11 cellular contexts compared by ENCODE assay signal in the genomic region with DNA sequence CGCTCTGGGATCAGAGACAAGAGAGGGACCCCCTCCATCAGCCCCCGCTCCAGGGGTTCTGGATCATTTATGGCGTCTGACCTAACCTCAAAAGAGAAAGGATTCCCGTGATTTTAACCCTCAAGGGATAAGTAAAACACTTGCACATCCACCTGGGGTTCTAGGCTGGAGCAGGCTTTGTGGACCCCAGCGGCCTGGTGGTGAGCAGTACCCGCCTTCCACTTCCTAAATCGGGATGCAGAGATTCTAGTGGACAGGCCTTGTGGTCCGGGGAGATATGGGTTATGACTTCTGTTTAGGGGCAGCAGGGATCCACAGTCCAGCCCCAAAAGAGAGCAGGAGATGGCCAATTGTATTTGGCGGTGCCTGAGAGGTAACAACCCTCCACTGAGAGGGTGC. TPM values are rescaled to one million over a fixed set of nuclear protein-coding genes. Genes with fewer than 3 reads are reported as not detected.
DNase-seq lines count a peak whose midpoint lies in the region; ATAC-seq and TF ChIP-seq lines count a peak whose summit lies in the region.
"Had no signal": no experiment of that assay in that cellular context is flagged by ENCODE, and none has a peak within 500 bp of the region (broad histone marks: within the 10 kb centered on the region; RNA-seq: fewer than 3 reads in every experiment).

No MANE protein-coding gene starts in this region.

- intact Hi-C loops in breast epithelium (cut with DNase I; ENCODE audit: low total_unique reads) = no loop called here
- intact Hi-C loops in left lung (cut with DNase I) = no loop called here

- no peaks in the 10 kb centered on the region for H3K9me3 ChIP-seq in HUES6 (ENCODE audit: control insufficient read depth, insufficient read depth, low read depth, low read length)
- H3K9me3 ChIP-seq in breast epithelium = no peaks in the 10 kb centered on the region
- no peaks in the 10 kb centered on the region for H3K9me3 ChIP-seq in left lung

- H3K36me3 ChIP-seq in HUES6 (ENCODE audit: control insufficient read depth, insufficient read depth, low read length) = no peaks in the 10 kb centered on the region
- H3K36me3 ChIP-seq in breast epithelium = no peaks in the 10 kb centered on the region
- H3K36me3 ChIP-seq in left lung = no peaks in the 10 kb centered on the region

- H3K36me3 Mint-ChIP-seq in stimulated activated memory B cell treated with anti-CD40 and anti-IgM and Interleukin-4, amounts not matched to agents 10 μg/mL and 1 μg/mL and 100 μg/mL, for 72 hours = no peaks in the 10 kb centered on the region

- H3K27me3 ChIP-seq in HUES6 (ENCODE audit: control insufficient read depth, insufficient read depth, low read length) (peaks cover 77% of the 10 kb centered on the region), breast epithelium (no peaks in the 10 kb centered on the region), left lung (peaks cover 15 to 54% of the 10 kb centered on the region in 2 donors)

- H3K27me3 Mint-ChIP-seq in stimulated activated memory B cell treated with anti-CD40 and anti-IgM and Interleukin-4, amounts not matched to agents 10 μg/mL and 1 μg/mL and 100 μg/mL, for 72 hours = peaks cover 80% of the 10 kb centered on the region

- H3K27ac Mint-ChIP-seq in stimulated activated memory B cell treated with anti-CD40 and anti-IgM and Interleukin-4, amounts not matched to agents 10 μg/mL and 1 μg/mL and 100 μg/mL, for 72 hours = no peak overlapping the region

- peaks cover 18% of the 10 kb centered on the region for H3K4me1 Mint-ChIP-seq in stimulated activated memory B cell treated with anti-CD40 and anti-IgM and Interleukin-4, amounts not matched to agents 10 μg/mL and 1 μg/mL and 100 μg/mL, for 72 hours

- H3K27ac ChIP-seq in HUES6 (ENCODE audit: low read depth, low read length) (no peak overlapping the region), breast epithelium (no peak overlapping the region), left lung (peak overlapping the region in 1 of 2 donors; percentile 48)

- DNase-seq in breast epithelium (ENCODE audit: low spot score in 2 of 2) (no peak), left lung (peak in 1 of 2 donors; percentile 39), foreskin fibroblast (no peak), D341Med (ENCODE audit: low spot score) (no peak)
- DNase-seq: foreskin melanocyte; midbrain; NCI-H774; stimulated activated CD4-positive, alpha-beta T cell treated with anti-CD3 and anti-CD28 coated beads, Interleukin-4, amount 100 ng/mL, for 24 hours had no signal

- TF ChIP-seq CTCF in breast epithelium (IDR thresholded peaks at IDR 0.05) (no peak), left lung (IDR thresholded peaks at IDR 0.05) (no peak), foreskin fibroblast (IDR thresholded peaks at IDR 0.05; ENCODE audit: low read depth, low read length) (no peak)

- no peak overlapping the region for H3K9ac ChIP-seq in HUES6 (ENCODE audit: low read length)

- no peak for TF ChIP-seq POLR2A in breast epithelium (IDR thresholded peaks at IDR 0.05)

- ATAC-seq in left lung = no peak
- no peak for ATAC-seq in stimulated activated memory B cell treated with anti-CD40 and anti-IgM and Interleukin-4, amounts not matched to agents 10 μg/mL and 1 μg/mL and 100 μg/mL, for 72 hours
- ATAC-seq in HG03280 (IDR thresholded peaks at IDR 0.05; ENCODE audit: unreplicated experiment) = no peak

- H3K4me3 Mint-ChIP-seq in stimulated activated memory B cell treated with anti-CD40 and anti-IgM and Interleukin-4, amounts not matched to agents 10 μg/mL and 1 μg/mL and 100 μg/mL, for 72 hours = peak overlapping the region; percentile 52

- H3K4me1 ChIP-seq in HUES6 (ENCODE audit: control insufficient read depth, insufficient read depth, low read length) (peaks cover 14% of the 10 kb centered on the region), breast epithelium (peaks cover 0 to 7% of the 10 kb centered on the region in 2 donors), left lung (peaks cover 4 to 22% of the 10 kb centered on the region in 2 donors)

- H3K9me3 Mint-ChIP-seq in stimulated activated memory B cell treated with anti-CD40 and anti-IgM and Interleukin-4, amounts not matched to agents 10 μg/mL and 1 μg/mL and 100 μg/mL, for 72 hours = peaks cover 4% of the 10 kb centered on the region

- peak overlapping the region; percentile 64 for H3K4me3 ChIP-seq in HUES6 (ENCODE audit: low read depth, low read length)
- peak overlapping the region; percentile 23 to 88 (median 71) for H3K4me3 ChIP-seq in breast epithelium
- H3K4me3 ChIP-seq in left lung = peak overlapping the region; percentile 30 to 31
- no peak overlapping the region for H3K4me3 ChIP-seq in foreskin fibroblast (ENCODE audit: low read depth in 1 of 2, low read length in 2 of 2)

RNA-seq across cellular contexts. Expression of gene PITPNM3, which starts 0.7 kb away (rescaled TPM):
- total RNA-seq in breast epithelium (1 to 10 TPM; 1.6 to 1.8 (median 1.6) TPM), left lung (10 to 100 TPM; 12.3 to 13.8 TPM)

Comparison
In these comparisons a context has a peak if more than half of its experiments do, and no peak if none do; other contexts are left out.
1. H3K4me3 ChIP-seq: peak in HUES6 (single experiment), breast epithelium (3 of 3) and left lung (2 of 2); none in foreskin fibroblast (0 of 2).
2. RNA of gene PITPNM3, which starts 0.7 kb away (total RNA-seq): 12.3 to 13.8 TPM in left lung; 1.6 to 1.8 TPM in breast epithelium; every median in the first group is over 4 times any median in the second.